In the genomic region with DNA sequence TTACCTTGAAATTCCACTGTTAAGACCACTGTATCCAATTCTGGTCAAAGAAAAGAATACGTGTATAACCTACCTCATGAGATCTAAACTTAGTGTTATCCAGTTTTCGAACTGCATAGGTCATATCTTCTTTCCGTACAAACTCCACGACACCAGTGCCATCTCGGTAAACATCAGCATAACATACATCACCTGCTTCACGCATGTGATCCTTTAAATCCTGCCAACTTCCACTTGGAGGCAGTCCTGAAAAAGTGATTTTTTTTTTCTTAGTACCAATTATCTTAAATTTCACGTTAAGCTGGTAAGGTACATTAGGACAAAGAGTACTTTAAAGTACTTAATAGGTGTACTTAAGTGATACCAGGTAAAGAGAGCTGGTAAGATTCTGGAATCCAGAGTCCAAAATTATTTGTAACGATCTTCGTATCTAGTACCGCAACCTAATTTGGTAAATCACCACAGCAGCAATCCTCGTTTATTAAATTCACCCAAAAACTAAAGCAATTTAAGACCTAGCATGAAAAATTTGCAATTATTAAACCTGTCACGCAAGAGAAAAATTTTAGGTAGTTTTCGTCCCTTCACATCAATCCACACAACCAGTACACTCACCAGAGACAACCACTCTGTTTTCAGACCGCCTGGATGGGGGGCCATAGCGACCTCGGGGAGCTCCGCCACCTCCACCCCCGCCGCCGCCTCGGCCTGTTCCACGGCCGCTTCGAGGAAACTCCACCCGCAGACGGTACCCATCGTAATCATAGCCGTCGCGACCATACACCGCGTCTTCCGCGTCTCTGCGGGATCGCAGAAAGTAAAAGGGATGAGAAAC, we compare ENCODE assay signal across 8 cellular contexts. TPM values are rescaled to one million over a fixed set of nuclear protein-coding genes. Genes with fewer than 3 reads are reported as not detected.
A peak's percentile ranks its signal among the peaks of the same experiment; 100 is the strongest.
DNase-seq lines count a peak whose midpoint lies in the region; ATAC-seq and TF ChIP-seq lines count a peak whose summit lies in the region.

No MANE protein-coding gene starts in this region.

- H3K4me3 ChIP-seq in AG09309 (ENCODE audit: control insufficient read depth, low read depth, low read length): peak overlapping the region; percentile 91
- H3K4me3 ChIP-seq in Jurkat, Clone E6-1 (ENCODE audit: low read length): peak overlapping the region; percentile 98

- intact Hi-C loops in sciatic nerve (cut with DNase I): no loop called here

- H3K27ac Mint-ChIP-seq in central memory CD8-positive, alpha-beta T cell (ENCODE audit: low read depth): peak overlapping the region; percentile 99
- peak overlapping the region; percentile 98 to 100 (median 99) for H3K27ac Mint-ChIP-seq in naive thymus-derived CD8-positive, alpha-beta T cell

- no peak for TF ChIP-seq CTCF in AG09309 (IDR thresholded peaks at IDR 0.05; ENCODE audit: control insufficient read depth, insufficient read depth, low read depth, low read length, missing control alignments)

- H3K4me3 Mint-ChIP-seq in central memory CD8-positive, alpha-beta T cell: peak overlapping the region; percentile 100
- H3K4me3 Mint-ChIP-seq in naive thymus-derived CD8-positive, alpha-beta T cell: peak overlapping the region; percentile 98 to 100 (median 99)

- DNase-seq in AG09309 (ENCODE audit: low read depth) (no peak), sciatic nerve (ENCODE audit: low spot score) (no peak), occipital lobe (lab: John Stamatoyannopoulos, UW) (no peak)
- DNase-seq in Jurkat, Clone E6-1 (ENCODE audit: low read depth, low spot score): no peak
- no peak for DNase-seq in central memory CD8-positive, alpha-beta T cell (ENCODE audit: low spot score in 2 of 2)
- DNase-seq in naive thymus-derived CD8-positive, alpha-beta T cell: peak in 1 of 10 donors; percentile 40

- H3K36me3 Mint-ChIP-seq in central memory CD8-positive, alpha-beta T cell (ENCODE audit: insufficient read depth): peaks cover 64% of the 10 kb centered on the region
- peaks cover 21 to 56% (median 23%) of the 10 kb centered on the region in 3 donors for H3K36me3 Mint-ChIP-seq in naive thymus-derived CD8-positive, alpha-beta T cell

- POLR2A ChIA-PET in naive thymus-derived CD8-positive, alpha-beta T cell (lab: Charles Lee): interaction anchor here (1.4 to 3.3 kb wide), 15 partner anchors 7 to 1149 kb away, joined by 3 to 45 read pairs (median 9); a partner anchor contains a TSS

- peaks cover 62% of the 10 kb centered on the region for H3K4me1 Mint-ChIP-seq in central memory CD8-positive, alpha-beta T cell
- H3K4me1 Mint-ChIP-seq in naive thymus-derived CD8-positive, alpha-beta T cell: peaks cover 21 to 66% (median 61%) of the 10 kb centered on the region in 4 donors

- H3K27me3 Mint-ChIP-seq in central memory CD8-positive, alpha-beta T cell: no peaks in the 10 kb centered on the region
- peaks cover 0 to 4% (median 0%) of the 10 kb centered on the region in 5 donors for H3K27me3 Mint-ChIP-seq in naive thymus-derived CD8-positive, alpha-beta T cell

- no peaks in the 10 kb centered on the region for H3K9me3 Mint-ChIP-seq in central memory CD8-positive, alpha-beta T cell
- no peaks in the 10 kb centered on the region for H3K9me3 Mint-ChIP-seq in naive thymus-derived CD8-positive, alpha-beta T cell

- ATAC-seq in central memory CD8-positive, alpha-beta T cell (replicated peaks; ENCODE audit: extremely low read depth, poor library complexity, severe bottlenecking): no peak
- peak in 1 of 2 donors; percentile 1 for ATAC-seq in naive thymus-derived CD8-positive, alpha-beta T cell
- no peak for ATAC-seq in sciatic nerve
- no peak for ATAC-seq in GM19397 (IDR thresholded peaks at IDR 0.05; ENCODE audit: unreplicated experiment)
- no peak for ATAC-seq in HG03045 (IDR thresholded peaks at IDR 0.05; ENCODE audit: unreplicated experiment)

RNA-seq across cellular contexts. Expression of a gene that starts 1.1 kb away (rescaled TPM):
- 479 TPM for polyA plus RNA-seq in Jurkat, Clone E6-1 (2012; ENCODE audit: insufficient read depth, insufficient read length)
- 100 to 1,000 TPM; 213 to 256 TPM for total RNA-seq in naive thymus-derived CD8-positive, alpha-beta T cell
- polyA plus RNA-seq in naive thymus-derived CD8-positive, alpha-beta T cell: 10 to 100 TPM; 43.5 to 51.6 (median 45.4) TPM
- 169 TPM for total RNA-seq in sciatic nerve
- 382 TPM for total RNA-seq in occipital lobe

RNA-seq across cellular contexts. Expression of a gene that starts 17.9 kb away (rescaled TPM):
- polyA plus RNA-seq in Jurkat, Clone E6-1 (2012; ENCODE audit: insufficient read depth, insufficient read length): 34.4 TPM
- total RNA-seq in naive thymus-derived CD8-positive, alpha-beta T cell: 10 to 100 TPM; 91.6 to 92.8 TPM
- 10 to 100 TPM; 41.1 to 48.9 (median 42.1) TPM for polyA plus RNA-seq in naive thymus-derived CD8-positive, alpha-beta T cell
- total RNA-seq in sciatic nerve: 73.8 TPM
- 71.1 TPM for total RNA-seq in occipital lobe

RNA-seq across cellular contexts. Expression of a gene that starts 50.7 kb away (rescaled TPM):
- polyA plus RNA-seq in Jurkat, Clone E6-1 (2012; ENCODE audit: insufficient read depth, insufficient read length): 3.6 TPM
- total RNA-seq in naive thymus-derived CD8-positive, alpha-beta T cell: under 1 TPM in 1 of 2 experiments, not detected in 1; 0.55 TPM
- not detected for polyA plus RNA-seq in naive thymus-derived CD8-positive, alpha-beta T cell
- total RNA-seq in sciatic nerve (44.3 TPM), occipital lobe (10.9 TPM)
